ENCODE assay signal across 1 cellular context in genomic region chr6:157519255-157520116, GRCh38.
TF ChIP-seq lines count a peak whose summit lies in the region.

No MANE protein-coding gene starts in this region.

TF ChIP-seq in K562, 482 proteins besides CTCF, POLR2A, EP300 and RAD21 (continued from another document and continues in another):
- TF ChIP-seq ZNF639 (CRISPR knock-in tag; conservative IDR thresholded peaks at IDR 0.05 in 1 of 2, IDR thresholded peaks at IDR 0.05 in 1 of 2): no peak
- TF ChIP-seq NFE2 (IDR thresholded peaks at IDR 0.05; ENCODE audit: low read depth): no peak
- TF ChIP-seq ZNF766 (CRISPR knock-in tag; conservative IDR thresholded peaks at IDR 0.05): 0 out of 2 replicates have a peak, but pooled peaks have one; percentile 18
- no peak for TF ChIP-seq SRSF9 (IDR thresholded peaks at IDR 0.05; ENCODE audit: borderline replicate concordance, low read depth, low read length)
- no peak for TF ChIP-seq TEAD4 (IDR thresholded peaks at IDR 0.05; ENCODE audit: low read length)
- TF ChIP-seq TEAD4 (CRISPR knock-in tag; IDR thresholded peaks at IDR 0.05; ENCODE audit: borderline replicate concordance): no peak
- no peak for TF ChIP-seq BHLHE40 (IDR thresholded peaks at IDR 0.05; ENCODE audit: low read length)
- TF ChIP-seq KAT7 (CRISPR knock-in tag; IDR thresholded peaks at IDR 0.05; ENCODE audit: borderline replicate concordance): no peak
- TF ChIP-seq ESRRB (CRISPR knock-in tag; IDR thresholded peaks at IDR 0.05; ENCODE audit: borderline replicate concordance): no peak
- no peak for TF ChIP-seq MECOM (CRISPR knock-in tag; IDR thresholded peaks at IDR 0.05)
- no peak for TF ChIP-seq MGA (IDR thresholded peaks at IDR 0.05)
- no peak for TF ChIP-seq NFIC (IDR thresholded peaks at IDR 0.05)
- TF ChIP-seq ZNF699 (CRISPR knock-in tag; IDR thresholded peaks at IDR 0.05; ENCODE audit: insufficient replicate concordance): no peak
- no peak for TF ChIP-seq REST (CRISPR knock-in tag; IDR thresholded peaks at IDR 0.05; ENCODE audit: low read depth)
- peak; percentile 40 for TF ChIP-seq WHSC1 (IDR thresholded peaks at IDR 0.05; ENCODE audit: low read length)
- no peak for TF ChIP-seq SRSF1 (IDR thresholded peaks at IDR 0.05; ENCODE audit: low read depth, low read length)
- no peak for TF ChIP-seq KDM4B (IDR thresholded peaks at IDR 0.05; ENCODE audit: borderline replicate concordance in 2 of 2, low read depth in 1 of 2)
- 0 out of 2 replicates have a peak, but pooled peaks have one; percentile 52 for TF ChIP-seq THAP12 (CRISPR knock-in tag; IDR thresholded peaks at IDR 0.05)
- TF ChIP-seq ZFX (CRISPR knock-in tag; IDR thresholded peaks at IDR 0.05): peak; percentile 41
- TF ChIP-seq CUX1 (CRISPR knock-in tag; IDR thresholded peaks at IDR 0.05): no peak
- no peak for TF ChIP-seq PATZ1 (CRISPR knock-in tag; IDR thresholded peaks at IDR 0.05; ENCODE audit: borderline replicate concordance)
- TF ChIP-seq SMARCE1 (IDR thresholded peaks at IDR 0.05): no peak
- no peak for TF ChIP-seq FOXM1 (IDR thresholded peaks at IDR 0.05; ENCODE audit: low read depth)
- no peak for TF ChIP-seq FOXM1 (CRISPR knock-in tag; IDR thresholded peaks at IDR 0.05; ENCODE audit: low read depth)
- TF ChIP-seq TCF3 (CRISPR knock-in tag; IDR thresholded peaks at IDR 0.05): no peak
- no peak for TF ChIP-seq SMAD1 (IDR thresholded peaks at IDR 0.05; ENCODE audit: low read depth, low read length, partially characterized antibody)
